In genomic region chr19:6372594-6373095, GRCh38 we compare ENCODE assay signal across 8 cellular contexts. TPM values are rescaled to one million over a fixed set of nuclear protein-coding genes. Genes with fewer than 3 reads are reported as not detected.
A peak's percentile ranks its signal among the peaks of the same experiment; 100 is the strongest.
DNase-seq lines count a peak whose midpoint lies in the region; ATAC-seq, FAIRE-seq and TF ChIP-seq lines count a peak whose summit lies in the region.

TSS of gene ALKBH7 (plus strand) at chr19:6372794. CDS start at chr19:6372821, 27 bp downstream.

- H3K27me3 ChIP-seq in kidney epithelial cell (ENCODE audit: control insufficient read depth, insufficient read depth, low read length): no peaks in the 10 kb centered on the region

- peak; percentile 94 for FAIRE-seq in colon (lab: Jason Lieb, UNC)

- ATAC-seq in HG03432 (IDR thresholded peaks at IDR 0.05; ENCODE audit: unreplicated experiment): peak; percentile 78

- peak within 1 kb of the TSS; percentile 74 for H3K4me3 ChIP-seq in AG10803 (ENCODE audit: low read length)
- peak within 1 kb of the TSS; percentile 75 for H3K4me3 ChIP-seq in kidney epithelial cell (ENCODE audit: low read depth, low read length)

- TF ChIP-seq CTCF in AG10803 (conservative IDR thresholded peaks at IDR 0.05; ENCODE audit: low read length) (no peak), kidney epithelial cell (IDR thresholded peaks at IDR 0.05; ENCODE audit: insufficient read depth, low read length, poor library complexity, severe bottlenecking) (no peak)

- H3K36me3 ChIP-seq in kidney epithelial cell (ENCODE audit: control insufficient read depth, insufficient read depth, low read length): no peaks in the 10 kb centered on the region

- peak; percentile 100 for DNase-seq in AG10803 (ENCODE audit: low read depth)
- peak; percentile 98 for DNase-seq in NCI-H510A (lab: John Stamatoyannopoulos, UW)
- peak; percentile 98 for DNase-seq in activated CD4-positive, alpha-beta T cell treated with anti-CD3 and anti-CD28 coated beads for 48 hours
- DNase-seq in kidney epithelial cell (ENCODE audit: low read depth): peak; percentile 99
- DNase-seq in stimulated activated CD4-positive, alpha-beta T cell treated with anti-CD3 and anti-CD28 coated beads, Interleukin-15, amount 100 ng/mL, for 24 hours: peak; percentile 98

- TF ChIP-seq POLR2A in GM19193 (IDR thresholded peaks at IDR 0.05; ENCODE audit: extremely low read depth, insufficient read depth, insufficient read length): peak; percentile 57

RNA-seq across cellular contexts. Expression of gene ALKBH7, which starts in this region (rescaled TPM):
- 55.1 and 69.7 TPM in 2 replicates for total RNA-seq in kidney epithelial cell

Comparison
In these comparisons a context has a peak if more than half of its experiments do, and no peak if none do; other contexts are left out.
1. Peak in every context shown above with its lines: DNase-seq, ATAC-seq and H3K4me3 ChIP-seq.